In genomic region chr15:100017140-100017539, GRCh38 we compare ENCODE assay signal across 26 cellular contexts.
DNase-seq lines count a peak whose midpoint lies in the region; ATAC-seq, FAIRE-seq and TF ChIP-seq lines count a peak whose summit lies in the region.
"Had no signal": no experiment of that assay in that cellular context is flagged by ENCODE, and none has a peak within 500 bp of the region (broad histone marks: within the 10 kb centered on the region; RNA-seq: fewer than 3 reads in every experiment).

No MANE protein-coding gene starts in this region.

- H3K9ac ChIP-seq in K562 (ENCODE audit: insufficient read depth in 1 of 2, low read depth in 2 of 2, low read length in 2 of 2) = no peak overlapping the region
- H3K9ac ChIP-seq in Karpas-422 (ENCODE audit: low read length) = no peak overlapping the region
- H3K9ac ChIP-seq: KMS-11 had no signal

- no TSS peak for BruUV-seq in A673 (replicated peaks; lab: Mats Ljungman, UMichigan)
- no TSS peak for BruUV-seq in K562 (replicated peaks; lab: Mats Ljungman, UMichigan)
- BruUV-seq in Caco-2 (replicated peaks; lab: Mats Ljungman, UMichigan) = no TSS peak

- no peak for TF ChIP-seq RAD21 in K562 (CRISPR knock-in tag; conservative IDR thresholded peaks at IDR 0.05 in 1 of 2, IDR thresholded peaks at IDR 0.05 in 1 of 2)

- H3K36me3 ChIP-seq in A673 (ENCODE audit: insufficient read depth, low read length, poor library complexity, severe bottlenecking) = no peaks in the 10 kb centered on the region
- H3K36me3 ChIP-seq in MG63 = no peaks in the 10 kb centered on the region
- H3K36me3 ChIP-seq in K562 (ENCODE audit: control insufficient read depth, insufficient read depth, low read length) = no peaks in the 10 kb centered on the region
- H3K36me3 ChIP-seq in Karpas-422 (ENCODE audit: insufficient read depth, low read length) = no peaks in the 10 kb centered on the region
- H3K36me3 ChIP-seq in Caco-2 (ENCODE audit: control insufficient read depth, insufficient read depth, low read length) = no peaks in the 10 kb centered on the region
- H3K36me3 ChIP-seq in esophagus squamous epithelium = no peaks in the 10 kb centered on the region

- no peak overlapping the region for H3K27ac Mint-ChIP-seq in Caco-2 (ENCODE audit: unreplicated experiment)
- H3K27ac Mint-ChIP-seq: GM23338 had no signal

- CTCF ChIA-PET in A673 (lab: Charles Lee) = no interaction called here
- CTCF ChIA-PET in K562 (lab: Yijun Ruan, JAX; ENCODE audit: low intra/inter-chr PET ratio) = no interaction called here
- CTCF ChIA-PET in Caco-2 (lab: Charles Lee) = interaction anchor here (0.6 kb wide), 1 partner anchor 326 kb away, joined by 3 read pairs; no protein-coding TSS in a partner anchor

- no peaks in the 10 kb centered on the region for H3K79me2 ChIP-seq in K562 (ENCODE audit: control insufficient read depth, insufficient read depth, low read length)
- H3K79me2 ChIP-seq in Karpas-422 (ENCODE audit: low read length) = no peaks in the 10 kb centered on the region

- no peaks in the 10 kb centered on the region for H3K36me3 Mint-ChIP-seq in Caco-2 (ENCODE audit: insufficient read depth, unreplicated experiment)

- H3K27me3 ChIP-seq in A673 (replicated peaks; ENCODE audit: insufficient read depth, low read depth, low read length, poor library complexity) (no peaks in the 10 kb centered on the region), MG63 (no peaks in the 10 kb centered on the region), K562 (ENCODE audit: control insufficient read depth in 2 of 2, insufficient read depth in 2 of 2, low read length in 2 of 2) (no peaks in the 10 kb centered on the region; a peak in 1 of 5 replicates), Karpas-422 (ENCODE audit: low read length) (no peaks in the 10 kb centered on the region), Caco-2 (replicated peaks; ENCODE audit: control insufficient read depth, insufficient read depth, low read length) (no peaks in the 10 kb centered on the region), esophagus squamous epithelium (no peaks in the 10 kb centered on the region)

- in situ Hi-C loops in K562 (cut with MboI) = no loop called here

- H3K9me2 ChIP-seq in Karpas-422 (replicated peaks; ENCODE audit: insufficient read depth, low read length) = no peaks in the 10 kb centered on the region

- H4K20me1 ChIP-seq in K562 (replicated peaks; ENCODE audit: control insufficient read depth, insufficient read depth, low read length) (no peaks in the 10 kb centered on the region), Karpas-422 (ENCODE audit: insufficient read depth, low read depth, low read length) (no peaks in the 10 kb centered on the region)

- no peak overlapping the region for H3K27ac ChIP-seq in A673 (ENCODE audit: low read depth, low read length, poor library complexity, severe bottlenecking)
- no peak overlapping the region for H3K27ac ChIP-seq in K562 (ENCODE audit: extremely low read depth, low read depth, low read length)
- H3K27ac ChIP-seq in Karpas-422 (ENCODE audit: low read length) = no peak overlapping the region
- H3K27ac ChIP-seq in esophagus squamous epithelium = no peak overlapping the region
- H3K27ac ChIP-seq: KMS-11 had no signal

- ATAC-seq in K562 = no peak
- ATAC-seq: GM23338 had no signal

- TF ChIP-seq CTCF in A673 (conservative IDR thresholded peaks at IDR 0.05; ENCODE audit: low read depth, low read length) = no peak
- TF ChIP-seq CTCF in K562 (IDR thresholded peaks at IDR 0.05 in 2 of 3, conservative IDR thresholded peaks at IDR 0.05 in 1 of 3; ENCODE audit: insufficient read depth in 2 of 3, low read depth in 1 of 3, low read length in 3 of 3) = no peak
- no peak for TF ChIP-seq CTCF in Caco-2 (IDR thresholded peaks at IDR 0.05; ENCODE audit: insufficient read depth in 1 of 2, low read depth in 1 of 2, low read length in 1 of 2, severe bottlenecking in 1 of 2, unreplicated experiment in 1 of 2)
- no peak for TF ChIP-seq CTCF in esophagus squamous epithelium (IDR thresholded peaks at IDR 0.05)

- DNase-seq in A673 (ENCODE audit: low spot score) (peak; percentile 47), MG63 (peak; percentile 52), K562 (ENCODE audit: extremely low read depth in 1 of 4, low spot score in 3 of 4) (no peak), islet precursor cell (peak; percentile 61), Karpas-422 (no peak), frontal cortex (ENCODE audit: low spot score in 2 of 2) (no peak), Caco-2 (no peak), esophagus squamous epithelium (lab: John Stamatoyannopoulos, UW) (no peak)
- DNase-seq: 8988T; DMS153; DND-41; H9; IMR-90; MV-4-11; NCI-H1105; NCI-H1436 treated with DMSO at 0.1 percent for 48 hours; NCI-H1930; NCI-H2107; NCI-H446; NCI-H524 treated with DMSO at 0.1 percent for 48 hours; NCI-H774; NK-92 treated with Interleukin-12 subunit alpha and Interleukin-12 subunit beta, amount 100 ng/mL, for 24 hours; SHP77 treated with DMSO at 0.1 percent for 48 hours had no signal

- intact Hi-C loops in A673 (cut with micrococcal nuclease; ENCODE audit: unreplicated experiment) (no loop called here), K562 (cut with micrococcal nuclease) (no loop called here), Caco-2 (cut with micrococcal nuclease; ENCODE audit: unreplicated experiment) (no loop called here), esophagus squamous epithelium (cut with DNase I) (no loop called here)

- H3K4me3 ChIP-seq in A673 (ENCODE audit: low read depth, low read length, poor library complexity, severe bottlenecking) = no peak overlapping the region
- no peak overlapping the region for H3K4me3 ChIP-seq in MG63
- H3K4me3 ChIP-seq in K562 = no peak overlapping the region
- no peak overlapping the region for H3K4me3 ChIP-seq in Karpas-422 (ENCODE audit: low read length)
- H3K4me3 ChIP-seq in Caco-2 (ENCODE audit: low read depth, low read length) = no peak overlapping the region
- no peak overlapping the region for H3K4me3 ChIP-seq in esophagus squamous epithelium
- H3K4me3 ChIP-seq: GM23338 had no signal

- no peaks in the 10 kb centered on the region for H3K4me1 Mint-ChIP-seq in Caco-2 (ENCODE audit: low read depth, unreplicated experiment)

- FAIRE-seq in K562 (lab: Jason Lieb, UNC) (no peak), frontal cortex (lab: Jason Lieb, UNC) (no peak)
- FAIRE-seq: GM18507 had no signal

- H3K4me1 ChIP-seq in A673 (ENCODE audit: insufficient read depth, low read length, poor library complexity, severe bottlenecking) = no peaks in the 10 kb centered on the region
- H3K4me1 ChIP-seq in K562 (replicated peaks in 1 of 2; ENCODE audit: control insufficient read depth in 2 of 2, insufficient read depth in 2 of 2, low read length in 2 of 2) = no peaks in the 10 kb centered on the region
- H3K4me1 ChIP-seq in Karpas-422 (ENCODE audit: low read length) = no peaks in the 10 kb centered on the region
- H3K4me1 ChIP-seq in Caco-2 = no peaks in the 10 kb centered on the region
- H3K4me1 ChIP-seq in esophagus squamous epithelium = peaks cover 0 to 23% (median 11%) of the 10 kb centered on the region in 3 donors

- peaks cover 10% of the 10 kb centered on the region for H3K9me3 Mint-ChIP-seq in Caco-2 (ENCODE audit: unreplicated experiment)

- no peak for TF ChIP-seq EP300 in K562 (IDR thresholded peaks at IDR 0.05; ENCODE audit: low read length)

- peaks cover 6% of the 10 kb centered on the region for H3K27me3 Mint-ChIP-seq in Caco-2 (ENCODE audit: insufficient read depth, unreplicated experiment)

- POLR2A ChIA-PET in A673 (lab: Charles Lee; ENCODE audit: low non-redundant PET) (interaction anchor here (0.6 kb wide), 1 partner anchor 31 kb away, joined by 4 read pairs; no protein-coding TSS in a partner anchor), K562 (lab: Yijun Ruan, JAX) (no interaction called here), Caco-2 (lab: Charles Lee) (no interaction called here)

- TF ChIP-seq POLR2A in K562 (conservative IDR thresholded peaks at IDR 0.05) (no peak), esophagus squamous epithelium (IDR thresholded peaks at IDR 0.05) (no peak)

- H3K9me3 ChIP-seq in A673 (ENCODE audit: low read depth, low read length, poor library complexity, severe bottlenecking) (no peaks in the 10 kb centered on the region), MG63 (no peaks in the 10 kb centered on the region; the same call in 1 of the 2 replicates), K562 (replicated peaks; ENCODE audit: control insufficient read depth, insufficient read depth, low read depth, low read length) (no peaks in the 10 kb centered on the region), Karpas-422 (ENCODE audit: low read length) (no peaks in the 10 kb centered on the region), Caco-2 (no peaks in the 10 kb centered on the region), esophagus squamous epithelium (no peaks in the 10 kb centered on the region)

- H3K4me3 Mint-ChIP-seq in Caco-2 (ENCODE audit: unreplicated experiment) = no peak overlapping the region
- H3K4me3 Mint-ChIP-seq: GM23338, H9 had no signal

- H3K4me2 ChIP-seq in K562 (ENCODE audit: insufficient read depth, low read length) = no peak overlapping the region
- no peak overlapping the region for H3K4me2 ChIP-seq in Karpas-422 (ENCODE audit: low read depth, low read length, poor library complexity, severe bottlenecking)
- H3K4me2 ChIP-seq: GM23338, KMS-11 had no signal

- no peaks in the 10 kb centered on the region for H3K9me1 ChIP-seq in K562 (ENCODE audit: control insufficient read depth, insufficient read depth, low read length)

- 3% methylated on average over 7 of the region's 7 CpGs for WGBS in K562 (ENCODE audit: insufficient coverage, low coverage, missing lambda C conversion rate)
- WGBS in esophagus squamous epithelium, 2 donors = 35 to 58% methylated on average over 2 to 4 of the region's 7 CpGs

- no peak overlapping the region for H2AFZ ChIP-seq in K562 (ENCODE audit: low read depth, low read length)
- no peak overlapping the region for H2AFZ ChIP-seq in Karpas-422 (ENCODE audit: low read length)
- H2AFZ ChIP-seq: GM23338 had no signal

TF ChIP-seq in K562, 482 proteins besides CTCF, POLR2A, EP300 and RAD21 (continues in another document):
- TF ChIP-seq KLF6 (CRISPR knock-in tag; IDR thresholded peaks at IDR 0.05; ENCODE audit: borderline replicate concordance) (no peak), ATF4 (CRISPR knock-in tag; IDR thresholded peaks at IDR 0.05) (no peak), ZFP36 (IDR thresholded peaks at IDR 0.05; ENCODE audit: low read depth, low read length, partially characterized antibody) (peak; percentile 70), ELF4 (CRISPR knock-in tag; IDR thresholded peaks at IDR 0.05) (no peak), ZNF699 (CRISPR knock-in tag; IDR thresholded peaks at IDR 0.05; ENCODE audit: insufficient replicate concordance) (no peak)

Comparison
In these comparisons a context has a peak if more than half of its experiments do, and no peak if none do; other contexts are left out.
1. DNase-seq: peak in A673 (single experiment), MG63 (single experiment) and islet precursor cell (single experiment); none in K562 (0 of 4), Karpas-422 (single experiment), frontal cortex (0 of 2), Caco-2 (0 of 2) and esophagus squamous epithelium (single experiment).